1 cellular context compared by ENCODE assay signal in the genomic region with DNA sequence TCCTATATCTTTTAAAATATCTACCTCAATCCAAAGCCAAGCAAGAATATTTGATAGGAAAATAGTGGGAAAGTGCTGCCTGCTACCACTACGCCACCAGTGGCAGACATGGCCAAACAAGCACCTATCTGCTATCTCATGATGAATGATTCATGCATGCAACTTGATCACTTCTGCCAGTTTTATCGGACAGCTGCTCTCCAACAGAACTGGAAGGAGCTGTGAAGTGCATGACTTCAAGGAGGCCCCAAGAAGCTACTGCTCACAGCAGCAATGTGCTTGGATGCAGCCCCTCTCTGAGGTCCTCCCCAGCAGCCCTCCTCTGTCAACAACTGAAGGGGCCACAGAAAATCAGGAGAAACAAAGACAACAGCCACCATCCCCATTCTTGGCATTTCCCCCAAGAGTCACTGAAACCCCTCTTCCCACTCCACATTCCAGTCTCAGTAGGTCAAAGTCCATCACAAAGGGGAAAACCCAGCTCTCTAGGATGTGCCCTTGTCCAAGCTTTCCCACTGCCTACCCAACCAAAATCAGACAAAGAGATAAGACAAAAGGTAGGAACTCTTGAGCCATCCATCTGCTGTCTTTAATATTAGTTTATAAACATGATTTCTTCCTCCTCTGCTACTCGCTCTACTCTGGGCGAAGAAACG.
TF ChIP-seq lines count a peak whose summit lies in the region.

No MANE protein-coding gene starts in this region.

TF ChIP-seq in HepG2, 621 proteins besides CTCF, POLR2A, EP300 and RAD21 (continued from another document):
- TF ChIP-seq, protein P1, sequence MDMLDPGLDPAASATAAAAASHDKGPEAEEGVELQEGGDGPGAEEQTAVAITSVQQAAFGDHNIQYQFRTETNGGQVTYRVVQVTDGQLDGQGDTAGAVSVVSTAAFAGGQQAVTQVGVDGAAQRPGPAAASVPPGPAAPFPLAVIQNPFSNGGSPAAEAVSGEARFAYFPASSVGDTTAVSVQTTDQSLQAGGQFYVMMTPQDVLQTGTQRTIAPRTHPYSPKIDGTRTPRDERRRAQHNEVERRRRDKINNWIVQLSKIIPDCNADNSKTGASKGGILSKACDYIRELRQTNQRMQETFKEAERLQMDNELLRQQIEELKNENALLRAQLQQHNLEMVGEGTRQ (IDR thresholded peaks at IDR 0.05; ENCODE audit: low read depth, low read length) = no peak
- TF ChIP-seq, protein P1 (CRISPR knock-in tag; IDR thresholded peaks at IDR 0.05; ENCODE audit: borderline replicate concordance) = no peak
- TF ChIP-seq, protein P2, sequence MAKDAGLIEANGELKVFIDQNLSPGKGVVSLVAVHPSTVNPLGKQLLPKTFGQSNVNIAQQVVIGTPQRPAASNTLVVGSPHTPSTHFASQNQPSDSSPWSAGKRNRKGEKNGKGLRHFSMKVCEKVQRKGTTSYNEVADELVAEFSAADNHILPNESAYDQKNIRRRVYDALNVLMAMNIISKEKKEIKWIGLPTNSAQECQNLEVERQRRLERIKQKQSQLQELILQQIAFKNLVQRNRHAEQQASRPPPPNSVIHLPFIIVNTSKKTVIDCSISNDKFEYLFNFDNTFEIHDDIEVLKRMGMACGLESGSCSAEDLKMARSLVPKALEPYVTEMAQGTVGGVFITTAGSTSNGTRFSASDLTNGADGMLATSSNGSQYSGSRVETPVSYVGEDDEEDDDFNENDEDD (CRISPR knock-in tag; IDR thresholded peaks at IDR 0.05; ENCODE audit: borderline replicate concordance) = no peak
- TF ChIP-seq ZNF709 (CRISPR knock-in tag; IDR thresholded peaks at IDR 0.05) (no peak), ZSCAN25 (CRISPR knock-in tag; IDR thresholded peaks at IDR 0.05) (no peak)
- TF ChIP-seq, protein P3, sequence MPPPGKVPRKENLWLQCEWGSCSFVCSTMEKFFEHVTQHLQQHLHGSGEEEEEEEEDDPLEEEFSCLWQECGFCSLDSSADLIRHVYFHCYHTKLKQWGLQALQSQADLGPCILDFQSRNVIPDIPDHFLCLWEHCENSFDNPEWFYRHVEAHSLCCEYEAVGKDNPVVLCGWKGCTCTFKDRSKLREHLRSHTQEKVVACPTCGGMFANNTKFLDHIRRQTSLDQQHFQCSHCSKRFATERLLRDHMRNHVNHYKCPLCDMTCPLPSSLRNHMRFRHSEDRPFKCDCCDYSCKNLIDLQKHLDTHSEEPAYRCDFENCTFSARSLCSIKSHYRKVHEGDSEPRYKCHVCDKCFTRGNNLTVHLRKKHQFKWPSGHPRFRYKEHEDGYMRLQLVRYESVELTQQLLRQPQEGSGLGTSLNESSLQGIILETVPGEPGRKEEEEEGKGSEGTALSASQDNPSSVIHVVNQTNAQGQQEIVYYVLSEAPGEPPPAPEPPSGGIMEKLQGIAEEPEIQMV (CRISPR knock-in tag; IDR thresholded peaks at IDR 0.05; ENCODE audit: low read depth) = no peak
- TF ChIP-seq, protein P4, sequence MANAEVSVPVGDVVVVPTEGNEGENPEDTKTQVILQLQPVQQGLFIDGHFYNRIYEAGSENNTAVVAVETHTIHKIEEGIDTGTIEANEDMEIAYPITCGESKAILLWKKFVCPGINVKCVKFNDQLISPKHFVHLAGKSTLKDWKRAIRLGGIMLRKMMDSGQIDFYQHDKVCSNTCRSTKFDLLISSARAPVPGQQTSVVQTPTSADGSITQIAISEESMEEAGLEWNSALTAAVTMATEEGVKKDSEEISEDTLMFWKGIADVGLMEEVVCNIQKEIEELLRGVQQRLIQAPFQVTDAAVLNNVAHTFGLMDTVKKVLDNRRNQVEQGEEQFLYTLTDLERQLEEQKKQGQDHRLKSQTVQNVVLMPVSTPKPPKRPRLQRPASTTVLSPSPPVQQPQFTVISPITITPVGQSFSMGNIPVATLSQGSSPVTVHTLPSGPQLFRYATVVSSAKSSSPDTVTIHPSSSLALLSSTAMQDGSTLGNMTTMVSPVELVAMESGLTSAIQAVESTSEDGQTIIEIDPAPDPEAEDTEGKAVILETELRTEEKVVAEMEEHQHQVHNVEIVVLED (CRISPR knock-in tag; IDR thresholded peaks at IDR 0.05; ENCODE audit: borderline replicate concordance) = no peak
